Comparison of ENCODE assay signal across 14 cellular contexts in genomic region chr5:370311-370958, GRCh38. TPM values are rescaled to one million over a fixed set of nuclear protein-coding genes. Genes with fewer than 3 reads are reported as not detected.
DNase-seq lines count a peak whose midpoint lies in the region; ATAC-seq and TF ChIP-seq lines count a peak whose summit lies in the region.
"Had no signal": no experiment of that assay in that cellular context is flagged by ENCODE, and none has a peak within 500 bp of the region (broad histone marks: within the 10 kb centered on the region; RNA-seq: fewer than 3 reads in every experiment).

No MANE protein-coding gene starts in this region.

- H3K4me1 ChIP-seq in testis, result peaks cover 6% of the 10 kb centered on the region

- TF ChIP-seq POLR2A in testis (IDR thresholded peaks at IDR 0.05), result no peak

- CTCF ChIA-PET in RWPE1 (lab: Yijun Ruan, JAX), result no interaction called here

- H3K36me3 ChIP-seq in testis (ENCODE audit: low read depth, missing control alignments), result no peaks in the 10 kb centered on the region
- H3K36me3 ChIP-seq: neutrophil had no signal

- WGBS in testis, 2 donors, result 89 to 92% methylated on average over 4 to 14 of the region's 14 CpGs

- intact Hi-C loops in testis (cut with DNase I; ENCODE audit: low total_unique reads), result no loop called here

- no peaks in the 10 kb centered on the region for H3K27me3 ChIP-seq in testis

- H3K27ac ChIP-seq in RWPE1 (peak overlapping the region; percentile 75), testis (no peak overlapping the region)
- H3K27ac ChIP-seq: neutrophil had no signal

- POLR2A ChIA-PET in RWPE1 (lab: Yijun Ruan, JAX; ENCODE audit: low non-redundant PET), result no interaction called here

- no peak overlapping the region for H3K4me3 ChIP-seq in testis

- peak; percentile 53 for DNase-seq in activated effector memory CD4-positive, alpha-beta T cell treated with anti-CD3 and anti-CD28 coated beads, Interleukin-2, amount 50 U/mL, for 16 hours
- no peak for DNase-seq in activated effector memory CD4-positive, alpha-beta T cell treated with Interleukin-2 at 50 U/mL for 16 hours
- DNase-seq in RWPE1 (ENCODE audit: low spot score) (no peak), iPS-NIHi7 (ENCODE audit: extremely low spot score) (peak; percentile 8), testis (peak; percentile 5), hepatic stellate cell (ENCODE audit: low spot score) (no peak)
- DNase-seq in stimulated activated CD4-positive, alpha-beta T cell treated with anti-CD3 and anti-CD28 coated beads, Interleukin-15, amount 100 ng/mL, for 24 hours, result no peak
- DNase-seq: activated CD4-positive, alpha-beta T cell treated with anti-CD3 and anti-CD28 coated beads, Interleukin-2, amount 50 U/mL, for 1 hour; cerebellar nuclear complex; erythroblast; NCI-H2171; OCI-M1 had no signal

- ATAC-seq in GM19324 (IDR thresholded peaks at IDR 0.05; ENCODE audit: low FRiP score, unreplicated experiment), result no peak

- H3K9me3 ChIP-seq in testis, result no peaks in the 10 kb centered on the region
- H3K9me3 ChIP-seq: neutrophil had no signal

- TF ChIP-seq CTCF in RWPE1 (conservative IDR thresholded peaks at IDR 0.05; ENCODE audit: low read depth) (no peak), testis (IDR thresholded peaks at IDR 0.05) (no peak)

RNA-seq across cellular contexts. Expression of gene AHRR, which starts 48.9 kb away (rescaled TPM):
- 10 to 100 TPM; 36.9 to 43.4 TPM for total RNA-seq in testis
- 68.5 TPM for polyA plus RNA-seq in testis (ENCODE audit: insufficient read depth, low read depth, low replicate concordance)

Comparison
In these comparisons a context has a peak if more than half of its experiments do, and no peak if none do; other contexts are left out.
1. DNase-seq: peak in activated effector memory CD4-positive, alpha-beta T cell treated with anti-CD3 and anti-CD28 coated beads, Interleukin-2, amount 50 U/mL, for 16 hours (single experiment), iPS-NIHi7 (single experiment) and testis (single experiment); none in activated effector memory CD4-positive, alpha-beta T cell treated with Interleukin-2 at 50 U/mL for 16 hours (single experiment), RWPE1 (single experiment), hepatic stellate cell (single experiment) and stimulated activated CD4-positive, alpha-beta T cell treated with anti-CD3 and anti-CD28 coated beads, Interleukin-15, amount 100 ng/mL, for 24 hours (single experiment).